28 cellular contexts compared by ENCODE assay signal in genomic region chr1:39987869-39988268, GRCh38. TPM values are rescaled to one million over a fixed set of nuclear protein-coding genes. Genes with fewer than 3 reads are reported as not detected.
DNase-seq lines count a peak whose midpoint lies in the region; ATAC-seq and TF ChIP-seq lines count a peak whose summit lies in the region.
"Had no signal": no experiment of that assay in that cellular context is flagged by ENCODE, and none has a peak within 500 bp of the region (broad histone marks: within the 10 kb centered on the region; RNA-seq: fewer than 3 reads in every experiment).

No MANE protein-coding gene starts in this region.

- TF ChIP-seq POLR2A in IMR-90 (IDR thresholded peaks at IDR 0.05; ENCODE audit: low read depth, low read length) = no peak

- peaks cover 21% of the 10 kb centered on the region for H3K4me1 Mint-ChIP-seq in HFFc6 (ENCODE audit: low read depth)
- H3K4me1 Mint-ChIP-seq: natural killer cell had no signal

- no peaks in the 10 kb centered on the region for H3K4me1 ChIP-seq in IMR-90 (ENCODE audit: control insufficient read depth, insufficient read depth, low read length)
- H3K4me1 ChIP-seq: pancreas, right lobe of liver had no signal

- CTCF ChIA-PET in IMR-90 (lab: Yijun Ruan, JAX) = interaction anchor here (0.6 kb wide), 1 partner anchor 44 kb away, joined by 3 read pairs; no protein-coding TSS in a partner anchor

- H3K27me3 Mint-ChIP-seq in HFFc6 (ENCODE audit: insufficient read depth) = peaks cover 3% of the 10 kb centered on the region

- dilution Hi-C loops in IMR-90 (cut with HindIII; ENCODE audit: low sequenced_read_pairs, unreplicated experiment) = no loop called here

- intact Hi-C loops in IMR-90 (cut with micrococcal nuclease) = no loop called here

- ATAC-seq in IMR-90 (ENCODE audit: low read depth) (no peak), GM19351 (IDR thresholded peaks at IDR 0.05; ENCODE audit: unreplicated experiment) (no peak)
- ATAC-seq: left lobe of liver, natural killer cell, Panc1, right lobe of liver had no signal

- no peak overlapping the region for H2BK15ac ChIP-seq in IMR-90 (ENCODE audit: low read depth, low read length)

- H3K9me3 Mint-ChIP-seq in HFFc6 = no peaks in the 10 kb centered on the region
- H3K9me3 Mint-ChIP-seq: natural killer cell had no signal

- no peak overlapping the region for H2AK9ac ChIP-seq in IMR-90 (replicated peaks; ENCODE audit: low read depth, low read length, poor library complexity)

- no peak overlapping the region for H2BK120ac ChIP-seq in IMR-90 (ENCODE audit: low read depth, low read length)

- no peak overlapping the region for H3K9ac ChIP-seq in IMR-90 (ENCODE audit: low read depth, low read length)

- no peaks in the 10 kb centered on the region for H4K20me1 ChIP-seq in IMR-90 (ENCODE audit: insufficient read depth, low read length)

- H3K9me1 ChIP-seq in IMR-90 (ENCODE audit: insufficient read depth, low read length) = no peaks in the 10 kb centered on the region

- H4K91ac ChIP-seq in IMR-90 (ENCODE audit: insufficient read depth, low read depth, low read length) = no peak overlapping the region

- no peaks in the 10 kb centered on the region for H3K36me3 ChIP-seq in IMR-90 (ENCODE audit: control insufficient read depth, insufficient read depth, low read length)
- H3K36me3 ChIP-seq: pancreas, right lobe of liver, thoracic aorta had no signal

- no peak overlapping the region for H3K4me2 ChIP-seq in IMR-90 (ENCODE audit: low read depth, low read length)
- H3K4me2 ChIP-seq: hepatocyte had no signal

- no peak overlapping the region for H2BK20ac ChIP-seq in IMR-90 (ENCODE audit: low read depth, low read length)

- no CpG with 5 or more reads among the region's 3 CpGs for WGBS in IMR-90 (ENCODE audit: extremely low coverage in 2 of 2, insufficient read length in 1 of 2), 2 experiments

- H2AK5ac ChIP-seq in IMR-90 (ENCODE audit: low read depth, low read length) = 0 out of 2 replicates have a peak overlapping the region, but pooled peaks have one; percentile 4

- H3K27me3 ChIP-seq in IMR-90 (ENCODE audit: control insufficient read depth, insufficient read depth, low read length) = no peaks in the 10 kb centered on the region
- H3K27me3 ChIP-seq: foreskin keratinocyte, hepatocyte, pancreas, right lobe of liver had no signal

- H3K27ac ChIP-seq in IMR-90 (ENCODE audit: insufficient read depth, low read length) = no peak overlapping the region
- H3K27ac ChIP-seq: hepatocyte, HL-60, right lobe of liver, thoracic aorta had no signal

- TF ChIP-seq RAD21 in IMR-90 (IDR thresholded peaks at IDR 0.05; ENCODE audit: low read length) = no peak

- POLR2A ChIA-PET in IMR-90 (lab: Charles Lee; ENCODE audit: unreplicated experiment) = no interaction called here

- H3K14ac ChIP-seq in IMR-90 (replicated peaks; ENCODE audit: low read depth, low read length) = 0 out of 2 replicates have a peak overlapping the region, but pooled peaks have one; percentile 8

- H3K56ac ChIP-seq in IMR-90 (ENCODE audit: extremely low read depth, insufficient read depth, low read length) = no peak overlapping the region

- no peak overlapping the region for H4K8ac ChIP-seq in IMR-90 (ENCODE audit: low read depth in 2 of 2, low read length in 2 of 2)

- H3K79me1 ChIP-seq in IMR-90 (ENCODE audit: low read depth in 1 of 2, low read length in 2 of 2) = no peaks in the 10 kb centered on the region

- H3K36me3 Mint-ChIP-seq in HFFc6 (ENCODE audit: low read depth) = no peaks in the 10 kb centered on the region
- H3K36me3 Mint-ChIP-seq: CD14-positive monocyte, natural killer cell had no signal

- H2AFZ ChIP-seq in IMR-90 (replicated peaks; ENCODE audit: low read length, poor library complexity) = no peak overlapping the region
- H2AFZ ChIP-seq: hepatocyte had no signal

- H3K9me3 ChIP-seq in IMR-90 (ENCODE audit: control insufficient read depth, insufficient read depth, low read length) = no peaks in the 10 kb centered on the region
- H3K9me3 ChIP-seq: pancreas, right lobe of liver, thoracic aorta had no signal

- H3K4me3 Mint-ChIP-seq in HFFc6 = no peak overlapping the region
- H3K4me3 Mint-ChIP-seq: CD14-positive monocyte, natural killer cell had no signal

- no peak for TF ChIP-seq CTCF in IMR-90 (conservative IDR thresholded peaks at IDR 0.05; ENCODE audit: low read depth, low read length)
- no peak for TF ChIP-seq CTCF in HFFc6 (IDR thresholded peaks at IDR 0.05)

- H4K5ac ChIP-seq in IMR-90 (ENCODE audit: low read depth, low read length) = no peak overlapping the region

- no TSS peak for BruUV-seq in IMR-90 (replicated peaks; lab: Mats Ljungman, UMichigan)

- no peak overlapping the region for H3K4ac ChIP-seq in IMR-90 (ENCODE audit: low read depth, low read length)

- in situ Hi-C loops in IMR-90 (cut with MboI; ENCODE audit: low sequenced_read_pairs) = no loop called here

- no peak overlapping the region for H3K4me3 ChIP-seq in IMR-90 (ENCODE audit: insufficient read depth, low read depth, low read length)
- H3K4me3 ChIP-seq: hepatocyte, pancreas, right lobe of liver, thoracic aorta had no signal

- no peak overlapping the region for H3K18ac ChIP-seq in IMR-90 (ENCODE audit: low read depth, low read length)

- H3K23ac ChIP-seq in IMR-90 (ENCODE audit: low read depth, low read length) = no peak overlapping the region; the same call in 1 of the 2 replicates

- no peak for DNase-seq in IMR-90
- peak; percentile 60 for DNase-seq in RPMI7951 (ENCODE audit: low read depth)
- peak; percentile 41 for DNase-seq in epidermal melanocyte (ENCODE audit: insufficient read length, low spot score)
- peak; percentile 25 for DNase-seq in putamen (ENCODE audit: low spot score)
- DNase-seq in COLO668 (lab: John Stamatoyannopoulos, UW; ENCODE audit: unreplicated experiment) = no peak
- DNase-seq in HFFc6 = no peak
- DNase-seq in HK-2 (ENCODE audit: unreplicated experiment) = no peak
- DNase-seq: activated CD8-positive, alpha-beta memory T cell treated with anti-CD3 and anti-CD28 coated beads for 24 hours; activated gamma-delta T cell; activated T-cell treated with anti-CD3 and anti-CD28 coated beads, Interleukin-2, amount 50 U/mL, for 1 hour; cerebellar nuclear complex; midbrain; natural killer cell; NCI-H1092 treated with DMSO at 0.1 percent for 48 hours; NCI-H1930; NCI-H2227 treated with DMSO at 0.1 percent for 48 hours; pancreas; right lobe of liver; stimulated activated CD4-positive, alpha-beta T cell treated with anti-CD3 and anti-CD28 coated beads, Interleukin-4, amount 100 ng/mL, for 4 hours; stimulated activated naive CD4-positive, alpha-beta T cell had no signal

- H3K27ac Mint-ChIP-seq in HFFc6 = no peak overlapping the region
- H3K27ac Mint-ChIP-seq: CD14-positive monocyte, natural killer cell had no signal

- no peak overlapping the region for H2BK5ac ChIP-seq in IMR-90 (ENCODE audit: low read depth, low read length, poor library complexity, severe bottlenecking)

TF ChIP-seq in IMR-90, 13 proteins besides CTCF, POLR2A, EP300 and RAD21:
- TF ChIP-seq CEBPB (IDR thresholded peaks at IDR 0.05; ENCODE audit: low read depth, low read length) = no peak
- TF ChIP-seq FOS (IDR thresholded peaks at IDR 0.05; ENCODE audit: low read depth, low read length) = no peak
- no peak for TF ChIP-seq CHD1 (IDR thresholded peaks at IDR 0.05; ENCODE audit: low read depth, low read length)
- TF ChIP-seq ELK1 (IDR thresholded peaks at IDR 0.05; ENCODE audit: borderline replicate concordance, low read depth, low read length) = no peak
- TF ChIP-seq USF2 (IDR thresholded peaks at IDR 0.05; ENCODE audit: low read depth, low read length) = no peak
- TF ChIP-seq RFX5 (IDR thresholded peaks at IDR 0.05; ENCODE audit: low read depth, low read length) = no peak
- no peak for TF ChIP-seq NFE2L2 (IDR thresholded peaks at IDR 0.05; ENCODE audit: low read depth, low read length)
- TF ChIP-seq MAFK (IDR thresholded peaks at IDR 0.05; ENCODE audit: low read depth, low read length) = no peak

RNA-seq across cellular contexts. Expression of gene MFSD2A, which starts 32.9 kb away (rescaled TPM):
- total RNA-seq in IMR-90 (2012; rRNA removed) = 5.0 and 5.7 TPM in 2 replicates
- 6.7 and 7.3 TPM in 2 replicates for polyA plus RNA-seq in IMR-90 (2012; rRNA removed)
- polyA plus RNA-seq in IMR-90 (2012; cell fraction: cytosol; rRNA removed) = 3.7 and 5.3 TPM in 2 replicates
- polyA plus RNA-seq in IMR-90 (2012; cell fraction: nucleus; rRNA removed; ENCODE audit: low replicate concordance) = 13.7 and 18.4 TPM in 2 replicates
- total RNA-seq in RPMI7951 (2014; rRNA removed; shearing (Covaris generic)) = 7.9 and 8.1 TPM in 2 replicates
- total RNA-seq in HFFc6 (2021; fragmentation: NEBNext Ultra II Directional; extraction: Animal tissue kit (Norgen Biotek cat#: 25700)) = 1 to 10 TPM; 3.2 to 4.8 (median 3.5) TPM

RNA-seq across cellular contexts. Expression of gene CAP1, which starts 52.7 kb away (rescaled TPM):
- 756 and 792 TPM in 2 replicates for total RNA-seq in IMR-90 (2012; rRNA removed)
- 405 and 434 TPM in 2 replicates for polyA plus RNA-seq in IMR-90 (2012; rRNA removed)
- polyA plus RNA-seq in IMR-90 (2012; cell fraction: cytosol; rRNA removed) = 135 and 138 TPM in 2 replicates
- 70.1 and 267 TPM in 2 replicates for polyA plus RNA-seq in IMR-90 (2012; cell fraction: nucleus; rRNA removed; ENCODE audit: low replicate concordance)
- total RNA-seq in RPMI7951 (2014; rRNA removed; shearing (Covaris generic)) = 539 and 593 TPM in 2 replicates
- 100 to 1,000 TPM; 665 to 743 (median 688) TPM for total RNA-seq in HFFc6 (2021; fragmentation: NEBNext Ultra II Directional; extraction: Animal tissue kit (Norgen Biotek cat#: 25700))

Comparison
In these comparisons a context has a peak if more than half of its experiments do, and no peak if none do; other contexts are left out.
1. DNase-seq: peak in RPMI7951 (single experiment), epidermal melanocyte (single experiment) and putamen (single experiment); none in IMR-90 (single experiment), COLO668 (single experiment), HFFc6 (single experiment) and HK-2 (single experiment).